ENCODE assay signal across 1 cellular context in the genomic region with DNA sequence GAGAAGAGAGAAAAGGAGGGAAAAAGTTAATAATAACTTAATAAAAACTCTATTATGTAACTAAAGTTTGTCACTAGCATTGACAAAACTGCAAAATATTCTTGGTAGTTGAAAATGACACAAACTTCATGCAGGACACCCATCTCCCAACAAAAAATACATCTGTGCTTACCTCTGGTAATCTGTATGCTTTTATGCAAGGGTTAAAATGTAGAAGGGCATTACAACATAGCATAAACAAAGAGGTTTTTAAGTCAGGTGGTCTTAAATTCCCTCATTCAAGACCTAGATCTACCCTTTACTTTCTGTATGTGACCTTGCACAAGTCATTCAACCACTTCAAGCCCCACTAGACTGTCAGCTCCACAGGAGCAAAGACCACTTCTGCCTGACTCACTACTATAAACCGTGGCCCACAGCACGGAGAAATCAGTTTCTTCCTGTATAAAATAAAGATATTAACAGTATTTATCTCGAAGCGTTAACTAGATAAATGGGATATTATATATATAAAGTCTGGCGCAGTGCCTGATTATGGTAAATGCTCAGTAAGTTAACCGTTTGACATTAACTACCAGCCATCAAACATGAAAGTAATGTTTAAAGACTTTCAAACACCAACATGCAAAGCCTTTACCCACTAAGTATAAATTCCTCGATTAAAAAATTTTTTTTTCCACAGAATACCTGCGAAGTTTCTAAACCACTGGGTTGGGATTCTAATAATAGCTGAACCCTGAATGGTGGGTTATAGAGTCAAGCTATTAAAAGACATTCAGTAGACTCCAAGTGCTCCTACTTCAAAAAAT.
TF ChIP-seq lines count a peak whose summit lies in the region.

No MANE protein-coding gene starts in this region.

TF ChIP-seq in H1, 55 proteins besides CTCF, POLR2A, EP300 and RAD21 (continued from another document):
- TF ChIP-seq BACH1 (IDR thresholded peaks at IDR 0.05; ENCODE audit: low read length): no peak
